ENCODE assay signal across 1 cellular context in genomic region chr11:45807792-45808238, GRCh38.
TF ChIP-seq lines count a peak whose summit lies in the region.

No MANE protein-coding gene starts in this region.

TF ChIP-seq in GM23338, 12 proteins besides CTCF, POLR2A, EP300 and RAD21 (continued from another document):
- TF ChIP-seq, protein P1, sequence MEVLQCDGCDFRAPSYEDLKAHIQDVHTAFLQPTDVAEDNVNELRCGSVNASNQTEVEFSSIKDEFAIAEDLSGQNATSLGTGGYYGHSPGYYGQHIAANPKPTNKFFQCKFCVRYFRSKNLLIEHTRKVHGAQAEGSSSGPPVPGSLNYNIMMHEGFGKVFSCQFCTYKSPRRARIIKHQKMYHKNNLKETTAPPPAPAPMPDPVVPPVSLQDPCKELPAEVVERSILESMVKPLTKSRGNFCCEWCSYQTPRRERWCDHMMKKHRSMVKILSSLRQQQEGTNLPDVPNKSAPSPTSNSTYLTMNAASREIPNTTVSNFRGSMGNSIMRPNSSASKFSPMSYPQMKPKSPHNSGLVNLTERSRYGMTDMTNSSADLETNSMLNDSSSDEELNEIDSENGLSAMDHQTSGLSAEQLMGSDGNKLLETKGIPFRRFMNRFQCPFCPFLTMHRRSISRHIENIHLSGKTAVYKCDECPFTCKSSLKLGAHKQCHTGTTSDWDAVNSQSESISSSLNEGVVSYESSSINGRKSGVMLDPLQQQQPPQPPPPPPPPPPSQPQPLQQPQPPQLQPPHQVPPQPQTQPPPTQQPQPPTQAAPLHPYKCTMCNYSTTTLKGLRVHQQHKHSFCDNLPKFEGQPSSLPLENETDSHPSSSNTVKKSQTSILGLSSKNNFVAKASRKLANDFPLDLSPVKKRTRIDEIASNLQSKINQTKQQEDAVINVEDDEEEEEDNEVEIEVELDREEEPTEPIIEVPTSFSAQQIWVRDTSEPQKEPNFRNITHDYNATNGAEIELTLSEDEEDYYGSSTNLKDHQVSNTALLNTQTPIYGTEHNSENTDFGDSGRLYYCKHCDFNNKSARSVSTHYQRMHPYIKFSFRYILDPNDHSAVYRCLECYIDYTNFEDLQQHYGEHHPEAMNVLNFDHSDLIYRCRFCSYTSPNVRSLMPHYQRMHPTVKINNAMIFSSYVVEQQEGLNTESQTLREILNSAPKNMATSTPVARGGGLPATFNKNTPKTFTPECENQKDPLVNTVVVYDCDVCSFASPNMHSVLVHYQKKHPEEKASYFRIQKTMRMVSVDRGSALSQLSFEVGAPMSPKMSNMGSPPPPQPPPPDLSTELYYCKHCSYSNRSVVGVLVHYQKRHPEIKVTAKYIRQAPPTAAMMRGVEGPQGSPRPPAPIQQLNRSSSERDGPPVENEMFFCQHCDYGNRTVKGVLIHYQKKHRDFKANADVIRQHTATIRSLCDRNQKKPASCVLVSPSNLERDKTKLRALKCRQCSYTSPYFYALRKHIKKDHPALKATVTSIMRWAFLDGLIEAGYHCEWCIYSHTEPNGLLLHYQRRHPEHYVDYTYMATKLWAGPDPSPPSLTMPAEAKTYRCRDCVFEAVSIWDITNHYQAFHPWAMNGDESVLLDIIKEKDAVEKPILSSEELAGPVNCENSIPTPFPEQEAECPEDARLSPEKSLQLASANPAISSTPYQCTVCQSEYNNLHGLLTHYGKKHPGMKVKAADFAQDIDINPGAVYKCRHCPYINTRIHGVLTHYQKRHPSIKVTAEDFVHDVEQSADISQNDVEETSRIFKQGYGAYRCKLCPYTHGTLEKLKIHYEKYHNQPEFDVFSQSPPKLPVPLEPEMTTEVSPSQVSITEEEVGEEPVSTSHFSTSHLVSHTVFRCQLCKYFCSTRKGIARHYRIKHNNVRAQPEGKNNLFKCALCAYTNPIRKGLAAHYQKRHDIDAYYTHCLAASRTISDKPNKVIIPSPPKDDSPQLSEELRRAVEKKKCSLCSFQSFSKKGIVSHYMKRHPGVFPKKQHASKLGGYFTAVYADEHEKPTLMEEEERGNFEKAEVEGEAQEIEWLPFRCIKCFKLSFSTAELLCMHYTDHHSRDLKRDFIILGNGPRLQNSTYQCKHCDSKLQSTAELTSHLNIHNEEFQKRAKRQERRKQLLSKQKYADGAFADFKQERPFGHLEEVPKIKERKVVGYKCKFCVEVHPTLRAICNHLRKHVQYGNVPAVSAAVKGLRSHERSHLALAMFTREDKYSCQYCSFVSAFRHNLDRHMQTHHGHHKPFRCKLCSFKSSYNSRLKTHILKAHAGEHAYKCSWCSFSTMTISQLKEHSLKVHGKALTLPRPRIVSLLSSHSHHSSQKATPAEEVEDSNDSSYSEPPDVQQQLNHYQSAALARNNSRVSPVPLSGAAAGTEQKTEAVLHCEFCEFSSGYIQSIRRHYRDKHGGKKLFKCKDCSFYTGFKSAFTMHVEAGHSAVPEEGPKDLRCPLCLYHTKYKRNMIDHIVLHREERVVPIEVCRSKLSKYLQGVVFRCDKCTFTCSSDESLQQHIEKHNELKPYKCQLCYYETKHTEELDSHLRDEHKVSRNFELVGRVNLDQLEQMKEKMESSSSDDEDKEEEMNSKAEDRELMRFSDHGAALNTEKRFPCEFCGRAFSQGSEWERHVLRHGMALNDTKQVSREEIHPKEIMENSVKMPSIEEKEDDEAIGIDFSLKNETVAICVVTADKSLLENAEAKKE (CRISPR knock-in tag; IDR thresholded peaks at IDR 0.05) = no peak
- TF ChIP-seq EZH2 (IDR thresholded peaks at IDR 0.05; ENCODE audit: low read depth, unreplicated experiment) = no peak
TF ChIP-seq in GM23338: peak in this region for 0.
